ENCODE assay signal across 9 cellular contexts in the genomic region with DNA sequence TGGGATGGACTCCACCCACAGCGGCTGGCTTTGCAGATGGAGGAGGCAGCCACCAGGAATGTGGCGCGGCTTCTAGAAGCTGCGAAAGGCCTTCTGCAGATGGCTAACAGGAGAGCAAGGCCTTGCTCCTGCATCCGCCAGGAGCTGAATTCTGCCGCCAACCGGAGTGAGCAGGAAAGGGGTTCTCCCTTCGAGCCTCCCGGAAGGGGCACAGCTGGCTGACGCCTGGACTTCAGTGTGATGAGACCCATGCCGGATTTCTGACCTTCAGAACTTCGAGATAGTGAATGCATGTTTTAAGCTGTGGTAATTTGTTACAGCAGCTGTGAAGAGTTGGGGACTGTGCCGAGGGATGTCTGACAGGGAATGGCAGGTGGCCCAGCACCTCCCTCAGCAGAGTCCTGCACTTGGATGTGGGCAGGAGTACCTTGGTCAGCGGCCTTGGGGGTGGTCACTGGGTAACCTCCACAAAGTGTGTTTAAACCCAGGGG. TPM values are rescaled to one million over a fixed set of nuclear protein-coding genes. Genes with fewer than 3 reads are reported as not detected.
DNase-seq lines count a peak whose midpoint lies in the region; ATAC-seq and TF ChIP-seq lines count a peak whose summit lies in the region.
"Had no signal": no experiment of that assay in that cellular context is flagged by ENCODE, and none has a peak within 500 bp of the region (broad histone marks: within the 10 kb centered on the region; RNA-seq: fewer than 3 reads in every experiment).

No MANE protein-coding gene starts in this region.

- H3K27ac ChIP-seq in mucosa of rectum (ENCODE audit: low read depth in 2 of 2, low read length in 2 of 2), result peak overlapping the region; percentile 66 to 78
- peak overlapping the region; percentile 59 to 70 (median 64) for H3K27ac ChIP-seq in transverse colon

- H3K4me1 Mint-ChIP-seq in activated T-cell treated with anti-CD3 and anti-CD28 coated beads, Interleukin-2, amount 50 U/mL, for 24 hours (ENCODE audit: low read depth), result peaks cover 77% of the 10 kb centered on the region
- H3K4me1 Mint-ChIP-seq in central memory CD8-positive, alpha-beta T cell, result peaks cover 63% of the 10 kb centered on the region

- H3K4me3 ChIP-seq in mucosa of rectum (ENCODE audit: low read length in 2 of 2), result no peak overlapping the region
- no peak overlapping the region for H3K4me3 ChIP-seq in transverse colon

- in situ Hi-C loops in transverse colon (cut with MboI; ENCODE audit: low pct_ligation_motif_present in 1 of 4, low pct_unique_long_range_greater_than_20kb in 1 of 4, low sequenced_read_pairs in 3 of 4), result loop anchor here in 1 of 4 donors (25.0 kb wide), 1 partner anchor 208 kb away; no protein-coding TSS in a partner anchor

- peaks cover 2% of the 10 kb centered on the region in 2 donors for H3K36me3 ChIP-seq in mucosa of rectum (ENCODE audit: control insufficient read depth in 2 of 2, insufficient read depth in 2 of 2, low read length in 2 of 2)
- H3K36me3 ChIP-seq in transverse colon, result no peaks in the 10 kb centered on the region

- H3K36me3 Mint-ChIP-seq in activated T-cell treated with anti-CD3 and anti-CD28 coated beads, Interleukin-2, amount 50 U/mL, for 24 hours (ENCODE audit: low read depth), result peaks cover 41% of the 10 kb centered on the region
- peaks cover 13% of the 10 kb centered on the region for H3K36me3 Mint-ChIP-seq in central memory CD8-positive, alpha-beta T cell (ENCODE audit: insufficient read depth)

- peaks cover 22 to 35% of the 10 kb centered on the region in 2 donors for H3K4me1 ChIP-seq in mucosa of rectum (ENCODE audit: control insufficient read depth in 2 of 2, insufficient read depth in 2 of 2, low read length in 2 of 2)
- H3K4me1 ChIP-seq in transverse colon, result peaks cover 6 to 60% (median 30%) of the 10 kb centered on the region in 4 donors

- TF ChIP-seq CTCF in transverse colon (IDR thresholded peaks at IDR 0.05), result no peak

- WGBS in transverse colon (ENCODE audit: low coverage in 1 of 2), 2 donors, result 40 to 85% methylated on average over 1 to 14 of the region's 14 CpGs

- intact Hi-C loops in transverse colon (cut with DNase I; ENCODE audit: low total_unique reads), result no loop called here

- TF ChIP-seq POLR2A in transverse colon (IDR thresholded peaks at IDR 0.05), result no peak

- no peak overlapping the region for H3K4me3 Mint-ChIP-seq in activated T-cell treated with anti-CD3 and anti-CD28 coated beads, Interleukin-2, amount 50 U/mL, for 24 hours
- no peak overlapping the region for H3K4me3 Mint-ChIP-seq in central memory CD8-positive, alpha-beta T cell

- TF ChIP-seq EP300 in transverse colon (IDR thresholded peaks at IDR 0.05; ENCODE audit: low read depth), result no peak

- H3K9me3 ChIP-seq in mucosa of rectum (ENCODE audit: control insufficient read depth in 2 of 2, low read length in 2 of 2) (no peaks in the 10 kb centered on the region), transverse colon (no peaks in the 10 kb centered on the region)

- H3K27ac Mint-ChIP-seq in activated T-cell treated with anti-CD3 and anti-CD28 coated beads, Interleukin-2, amount 50 U/mL, for 24 hours, result peak overlapping the region; percentile 92
- peak overlapping the region; percentile 58 for H3K27ac Mint-ChIP-seq in central memory CD8-positive, alpha-beta T cell (ENCODE audit: low read depth)

- DNase-seq in activated T-cell treated with anti-CD3 and anti-CD28 coated beads, Interleukin-2, amount 50 U/mL, for 24 hours, result no peak
- DNase-seq in activated T-cell treated with anti-CD3 and anti-CD28 coated beads for 4 hours (no peak), transverse colon (no peak), mucosa of gallbladder (ENCODE audit: low spot score) (no peak), NCI-H2171 treated with DMSO at 0.1 percent for 48 hours (lab: John Stamatoyannopoulos, UW) (no peak)
- DNase-seq in central memory CD8-positive, alpha-beta T cell (ENCODE audit: low spot score in 2 of 2), result no peak
- DNase-seq: NCI-H82 had no signal

- ATAC-seq in central memory CD8-positive, alpha-beta T cell (replicated peaks; ENCODE audit: extremely low read depth, poor library complexity, severe bottlenecking), result no peak
- ATAC-seq in HG03095 (IDR thresholded peaks at IDR 0.05; ENCODE audit: unreplicated experiment), result no peak

- H3K9ac ChIP-seq in mucosa of rectum (ENCODE audit: low read depth in 1 of 2, low read length in 2 of 2), result no peak overlapping the region

- H3K27me3 ChIP-seq in mucosa of rectum (ENCODE audit: control insufficient read depth in 2 of 2, insufficient read depth in 2 of 2, low read length in 2 of 2) (no peaks in the 10 kb centered on the region), transverse colon (no peaks in the 10 kb centered on the region)

- H3K9me3 Mint-ChIP-seq in activated T-cell treated with anti-CD3 and anti-CD28 coated beads, Interleukin-2, amount 50 U/mL, for 24 hours, result no peaks in the 10 kb centered on the region
- no peaks in the 10 kb centered on the region for H3K9me3 Mint-ChIP-seq in central memory CD8-positive, alpha-beta T cell

- H3K27me3 Mint-ChIP-seq in activated T-cell treated with anti-CD3 and anti-CD28 coated beads, Interleukin-2, amount 50 U/mL, for 24 hours, result no peaks in the 10 kb centered on the region
- no peaks in the 10 kb centered on the region for H3K27me3 Mint-ChIP-seq in central memory CD8-positive, alpha-beta T cell

RNA-seq across cellular contexts. Expression of a gene that starts 7.7 kb away (rescaled TPM):
- total RNA-seq in transverse colon (100 to 1,000 TPM in 1 of 4 donors, 10 to 100 TPM in 3; 31.2 to 111 (median 41.8) TPM), mucosa of gallbladder (33.0 TPM)

RNA-seq across cellular contexts. Expression of a gene that starts 32.1 kb away (rescaled TPM):
- total RNA-seq in transverse colon, result 10 to 100 TPM; 13.7 to 72.2 (median 63.5) TPM
- 41.8 TPM for total RNA-seq in mucosa of gallbladder
